ENCODE assay signal across 27 cellular contexts in genomic region chr7:32214913-32215312, GRCh38.
A peak's percentile ranks its signal among the peaks of the same experiment; 100 is the strongest.
DNase-seq lines count a peak whose midpoint lies in the region; ATAC-seq, FAIRE-seq and TF ChIP-seq lines count a peak whose summit lies in the region.
"Had no signal": no experiment of that assay in that cellular context is flagged by ENCODE, and none has a peak within 500 bp of the region (broad histone marks: within the 10 kb centered on the region; RNA-seq: fewer than 3 reads in every experiment).

No MANE protein-coding gene starts in this region.

- TF ChIP-seq CTCF in HepG2 (CRISPR knock-in tag; IDR thresholded peaks at IDR 0.05) (no peak), right lobe of liver (IDR thresholded peaks at IDR 0.05) (no peak), esophagus muscularis mucosa (IDR thresholded peaks at IDR 0.05) (no peak), osteocyte (IDR thresholded peaks at IDR 0.05) (no peak), vagina (IDR thresholded peaks at IDR 0.05) (no peak)

- no peaks in the 10 kb centered on the region for H4K20me1 ChIP-seq in HepG2 (ENCODE audit: insufficient read depth, low read length)
- H4K20me1 ChIP-seq: BLaER1 treated with 17β-estradiol and CSF1 and Interleukin-3, amounts not matched to agents 10 nM and 100 nM had no signal

- no peak for TF ChIP-seq RAD21 in HepG2 (CRISPR knock-in tag; IDR thresholded peaks at IDR 0.05)

- intact Hi-C loops in HepG2 (cut with micrococcal nuclease; ENCODE audit: unreplicated experiment) (no loop called here), right lobe of liver (cut with DNase I) (loop anchor here in 1 of 2 donors (10.0 kb wide), 1 partner anchor 260 kb away; no protein-coding TSS in a partner anchor), esophagus muscularis mucosa (cut with DNase I) (loop anchor here (10.0 kb wide), 1 partner anchor 130 kb away; no protein-coding TSS in a partner anchor), vagina (cut with DNase I) (no loop called here), left ventricle myocardium superior (cut with micrococcal nuclease) (loop anchor here (5.0 kb wide), 1 partner anchor 132 kb away; no protein-coding TSS in a partner anchor)
- intact Hi-C loops in activated CD4-positive, alpha-beta memory T cell treated with anti-CD3 and anti-CD28 coated beads for 36 hours (cut with micrococcal nuclease), result no loop called here

- FAIRE-seq in HepG2 (lab: Jason Lieb, UNC), result no peak
- FAIRE-seq: A549, G401.6, GM12892, GM19239, H1 had no signal

- ATAC-seq in HepG2 (no peak), right lobe of liver (no peak), GM18505 (IDR thresholded peaks at IDR 0.05; ENCODE audit: unreplicated experiment) (no peak), left ventricle myocardium superior (no peak)
- ATAC-seq: A549 had no signal

- H3K4me1 Mint-ChIP-seq in osteocyte (ENCODE audit: unreplicated experiment), result peaks cover 7% of the 10 kb centered on the region
- no peaks in the 10 kb centered on the region for H3K4me1 Mint-ChIP-seq in activated CD4-positive, alpha-beta memory T cell treated with anti-CD3 and anti-CD28 coated beads for 36 hours (ENCODE audit: low read depth)
- H3K4me1 Mint-ChIP-seq: CD14-positive monocyte had no signal

- WGBS in HepG2 (ENCODE audit: low lambda C conversion rate), result 33% methylated on average over 3 of the region's 4 CpGs
- WGBS in right lobe of liver (ENCODE audit: insufficient coverage, low coverage, low lambda C conversion rate, missing lambda C conversion rate), result no CpG with 5 or more reads among the region's 4 CpGs
- no CpG with 5 or more reads among the region's 4 CpGs for WGBS in esophagus muscularis mucosa

- H3K4me1 ChIP-seq in HepG2 (ENCODE audit: insufficient read depth, low read length), result no peaks in the 10 kb centered on the region
- no peaks in the 10 kb centered on the region for H3K4me1 ChIP-seq in right lobe of liver
- no peaks in the 10 kb centered on the region for H3K4me1 ChIP-seq in esophagus muscularis mucosa
- H3K4me1 ChIP-seq in vagina, result no peaks in the 10 kb centered on the region
- H3K4me1 ChIP-seq: A549; BE2C; BLaER1 treated with 17β-estradiol and CSF1 and Interleukin-3, amounts not matched to agents 10 nM and 100 nM had no signal

- no peak overlapping the region for H3K27ac Mint-ChIP-seq in osteocyte (ENCODE audit: unreplicated experiment)
- H3K27ac Mint-ChIP-seq in activated CD4-positive, alpha-beta memory T cell treated with anti-CD3 and anti-CD28 coated beads for 36 hours, result no peak overlapping the region
- H3K27ac Mint-ChIP-seq: CD14-positive monocyte; CD4-positive, alpha-beta T cell had no signal

- H3K36me3 ChIP-seq in HepG2 (replicated peaks in 1 of 2; ENCODE audit: control insufficient read depth in 1 of 2, insufficient read depth in 2 of 2, low read length in 2 of 2), result no peaks in the 10 kb centered on the region
- no peaks in the 10 kb centered on the region for H3K36me3 ChIP-seq in right lobe of liver
- H3K36me3 ChIP-seq in esophagus muscularis mucosa, result no peaks in the 10 kb centered on the region
- no peaks in the 10 kb centered on the region for H3K36me3 ChIP-seq in vagina
- H3K36me3 ChIP-seq: BE2C; BLaER1 treated with 17β-estradiol and CSF1 and Interleukin-3, amounts not matched to agents 10 nM and 100 nM had no signal

- no peak for DNase-seq in HepG2 (ENCODE audit: low spot score)
- no peak for DNase-seq in right lobe of liver
- DNase-seq in esophagus muscularis mucosa (ENCODE audit: extremely low spot score), result peak; percentile 81
- DNase-seq in osteocyte (ENCODE audit: extremely low spot score, unreplicated experiment), result peak; percentile 70
- DNase-seq in vagina (ENCODE audit: extremely low spot score in 2 of 2), result peak; percentile 25 to 54
- no peak for DNase-seq in activated CD4-positive, alpha-beta memory T cell treated with anti-CD3 and anti-CD28 coated beads for 36 hours
- DNase-seq in left ventricle myocardium superior, result no peak
- DNase-seq: 8988T; ACHN; AML-193; BE2C; Calu3; CD4-positive, alpha-beta T cell; COR-L47; DMS53; DMS79 treated with DMSO at 0.1 percent for 48 hours; GM23248; H7; HCEC 1CT had no signal

- no peaks in the 10 kb centered on the region for H3K9me3 ChIP-seq in HepG2 (ENCODE audit: low read length)
- no peaks in the 10 kb centered on the region for H3K9me3 ChIP-seq in right lobe of liver
- no peaks in the 10 kb centered on the region for H3K9me3 ChIP-seq in esophagus muscularis mucosa
- H3K9me3 ChIP-seq in vagina, result no peaks in the 10 kb centered on the region
- H3K9me3 ChIP-seq: A549; BE2C; BLaER1 treated with 17β-estradiol and CSF1 and Interleukin-3, amounts not matched to agents 10 nM and 100 nM had no signal

- in situ Hi-C loops in HepG2 (cut with HindIII; ENCODE audit: extremely low pct_ligation_motif_present, low pct_unique_long_range_greater_than_20kb), result loop anchor here (10.0 kb wide), 2 partner anchors 130 to 260 kb away; no protein-coding TSS in a partner anchor

- CTCF ChIA-PET in HepG2 (lab: Yijun Ruan, JAX; ENCODE audit: low intra/inter-chr PET ratio, low total read pairs), result no interaction called here
- CTCF ChIA-PET in activated CD4-positive, alpha-beta memory T cell treated with anti-CD3 and anti-CD28 coated beads for 36 hours (lab: Charles Lee), result no interaction called here

- TF ChIP-seq POLR2A in HepG2 (IDR thresholded peaks at IDR 0.05; ENCODE audit: insufficient read depth in 1 of 2, low read depth in 2 of 2, low read length in 2 of 2) (no peak), right lobe of liver (IDR thresholded peaks at IDR 0.05) (no peak), esophagus muscularis mucosa (IDR thresholded peaks at IDR 0.05; ENCODE audit: low read depth) (no peak), vagina (IDR thresholded peaks at IDR 0.05) (no peak), GM18505 (IDR thresholded peaks at IDR 0.05; ENCODE audit: borderline replicate concordance, extremely low read depth, insufficient read depth, insufficient read length) (no peak)

- no peak overlapping the region for H3K4me3 Mint-ChIP-seq in osteocyte (ENCODE audit: unreplicated experiment)
- no peak overlapping the region for H3K4me3 Mint-ChIP-seq in activated CD4-positive, alpha-beta memory T cell treated with anti-CD3 and anti-CD28 coated beads for 36 hours
- H3K4me3 Mint-ChIP-seq: CD14-positive monocyte; CD4-positive, alpha-beta T cell had no signal

- H3K79me2 ChIP-seq in HepG2 (ENCODE audit: insufficient read depth, low read length), result no peaks in the 10 kb centered on the region

- peaks cover 0 to 4% of the 10 kb centered on the region in 2 experiments; a peak in 1 of 5 replicates for H3K27me3 ChIP-seq in HepG2 (ENCODE audit: control insufficient read depth in 1 of 2, insufficient read depth in 2 of 2, low read length in 2 of 2)
- H3K27me3 ChIP-seq in right lobe of liver, result no peaks in the 10 kb centered on the region
- H3K27me3 ChIP-seq in esophagus muscularis mucosa, result peaks cover 0 to 7% (median 0%) of the 10 kb centered on the region in 4 donors
- H3K27me3 ChIP-seq in vagina, result no peaks in the 10 kb centered on the region
- H3K27me3 ChIP-seq: BLaER1 treated with 17β-estradiol and CSF1 and Interleukin-3, amounts not matched to agents 10 nM and 100 nM had no signal

- H3K27ac ChIP-seq in HepG2 (ENCODE audit: extremely low read length, insufficient read depth, low read length) (no peak overlapping the region), right lobe of liver (no peak overlapping the region), esophagus muscularis mucosa (replicated peaks in 1 of 4) (no peak overlapping the region), vagina (no peak overlapping the region)
- H3K27ac ChIP-seq: A549; BLaER1 treated with 17β-estradiol and CSF1 and Interleukin-3, amounts not matched to agents 10 nM and 100 nM; GM23248 had no signal

- BruUV-seq in HepG2 (replicated peaks; lab: Mats Ljungman, UMichigan), result no TSS peak

- peaks cover 57% of the 10 kb centered on the region for H3K27me3 Mint-ChIP-seq in osteocyte (ENCODE audit: unreplicated experiment)
- H3K27me3 Mint-ChIP-seq in activated CD4-positive, alpha-beta memory T cell treated with anti-CD3 and anti-CD28 coated beads for 36 hours, result peaks cover 5% of the 10 kb centered on the region

- no peak overlapping the region for H3K4me3 ChIP-seq in HepG2 (replicated peaks in 1 of 3; ENCODE audit: insufficient read depth in 1 of 3, low read depth in 2 of 3, low read length in 3 of 3)
- no peak overlapping the region for H3K4me3 ChIP-seq in right lobe of liver
- H3K4me3 ChIP-seq in esophagus muscularis mucosa, result no peak overlapping the region
- no peak overlapping the region for H3K4me3 ChIP-seq in vagina
- H3K4me3 ChIP-seq: A549; BLaER1 treated with 17β-estradiol and CSF1 and Interleukin-3, amounts not matched to agents 10 nM and 100 nM; GM23248 had no signal

- H3K4me2 ChIP-seq in HepG2 (ENCODE audit: low read depth, low read length), result no peak overlapping the region
- H3K4me2 ChIP-seq: A549; BLaER1 treated with 17β-estradiol and CSF1 and Interleukin-3, amounts not matched to agents 10 nM and 100 nM had no signal

- H3K36me3 Mint-ChIP-seq in osteocyte (ENCODE audit: unreplicated experiment), result no peaks in the 10 kb centered on the region
- no peaks in the 10 kb centered on the region for H3K36me3 Mint-ChIP-seq in activated CD4-positive, alpha-beta memory T cell treated with anti-CD3 and anti-CD28 coated beads for 36 hours
- H3K36me3 Mint-ChIP-seq: CD14-positive monocyte had no signal

- H2AFZ ChIP-seq in HepG2 (ENCODE audit: low read length), result no peak overlapping the region
- H2AFZ ChIP-seq: GM23248 had no signal

- H3K9ac ChIP-seq in HepG2 (ENCODE audit: insufficient read depth, low read depth, low read length), result no peak overlapping the region
- H3K9ac ChIP-seq: BLaER1 treated with 17β-estradiol and CSF1 and Interleukin-3, amounts not matched to agents 10 nM and 100 nM; GM23248 had no signal

- TF ChIP-seq EP300 in HepG2 (IDR thresholded peaks at IDR 0.05; ENCODE audit: low read depth in 2 of 2, low read length in 2 of 2), result no peak
- TF ChIP-seq EP300 in HepG2 (CRISPR knock-in tag; IDR thresholded peaks at IDR 0.05; ENCODE audit: borderline replicate concordance), result no peak
- no peak for TF ChIP-seq EP300 in esophagus muscularis mucosa (IDR thresholded peaks at IDR 0.05)

- POLR2A ChIA-PET in HepG2 (lab: Yijun Ruan, JAX), result no interaction called here
- POLR2A ChIA-PET in activated CD4-positive, alpha-beta memory T cell treated with anti-CD3 and anti-CD28 coated beads for 36 hours (lab: Charles Lee), result no interaction called here

- H3K9me3 Mint-ChIP-seq in osteocyte (ENCODE audit: unreplicated experiment), result no peaks in the 10 kb centered on the region
- H3K9me3 Mint-ChIP-seq in activated CD4-positive, alpha-beta memory T cell treated with anti-CD3 and anti-CD28 coated beads for 36 hours, result no peaks in the 10 kb centered on the region
- H3K9me3 Mint-ChIP-seq: CD14-positive monocyte; CD4-positive, alpha-beta T cell had no signal

TF ChIP-seq in HepG2, 621 proteins besides CTCF, POLR2A, EP300 and RAD21 (continues in another document):
- TF ChIP-seq CREB1 (IDR thresholded peaks at IDR 0.05) (0 out of 2 replicates have a peak, but pooled peaks have one; percentile 18), CREB1 (CRISPR knock-in tag; IDR thresholded peaks at IDR 0.05) (no peak), ZNF775 (CRISPR knock-in tag; IDR thresholded peaks at IDR 0.05; ENCODE audit: borderline replicate concordance) (no peak)

Comparison
In these comparisons a context has a peak if more than half of its experiments do, and no peak if none do; other contexts are left out.
1. DNase-seq: peak in esophagus muscularis mucosa (single experiment), osteocyte (single experiment) and vagina (2 of 2); none in HepG2 (single experiment), right lobe of liver (0 of 3), activated CD4-positive, alpha-beta memory T cell treated with anti-CD3 and anti-CD28 coated beads for 36 hours (single experiment) and left ventricle myocardium superior (single experiment).
2. intact Hi-C loops: an anchor here in esophagus muscularis mucosa (10.0 kb wide) and left ventricle myocardium superior (5.0 kb wide); none called in HepG2, vagina and activated CD4-positive, alpha-beta memory T cell treated with anti-CD3 and anti-CD28 coated beads for 36 hours.